ENCODE assay signal across 17 cellular contexts in the genomic region with DNA sequence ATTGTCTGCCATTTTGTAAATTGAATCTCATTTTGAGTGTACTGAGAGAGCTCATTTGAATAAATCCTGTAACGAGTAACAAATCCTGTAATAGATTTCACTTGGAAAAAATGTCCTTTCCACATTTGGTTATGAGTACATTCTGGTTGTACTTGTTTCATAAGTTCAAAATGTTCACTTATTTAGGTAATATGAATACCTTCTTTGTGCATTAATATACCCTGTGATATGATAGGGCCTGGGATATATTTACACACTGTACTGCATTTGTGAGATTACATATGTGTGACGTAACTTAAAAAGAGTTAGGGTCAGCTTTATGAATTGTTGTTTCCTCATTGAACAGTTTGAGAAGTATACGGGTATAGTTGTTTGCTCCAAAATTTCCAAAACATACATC. TPM values are rescaled to one million over a fixed set of nuclear protein-coding genes. Genes with fewer than 3 reads are reported as not detected.
DNase-seq lines count a peak whose midpoint lies in the region; ATAC-seq and FAIRE-seq lines count a peak whose summit lies in the region.
"Had no signal": no experiment of that assay in that cellular context is flagged by ENCODE, and none has a peak within 500 bp of the region (broad histone marks: within the 10 kb centered on the region; RNA-seq: fewer than 3 reads in every experiment).

No MANE protein-coding gene starts in this region.

- H3K36me3 Mint-ChIP-seq in activated naive CD4-positive, alpha-beta T cell treated with anti-CD3 and anti-CD28 coated beads, Interleukin-2, amount 50 U/mL, for 72 hours = peaks cover 14 to 39% of the 10 kb centered on the region in 2 donors
- peaks cover 35% of the 10 kb centered on the region for H3K36me3 Mint-ChIP-seq in activated naive CD8-positive, alpha-beta T cell treated with anti-CD3 and anti-CD28 coated beads, Interleukin-2, amount 50 U/mL, for 24 hours (ENCODE audit: low read depth)

- no peaks in the 10 kb centered on the region for H3K27me3 Mint-ChIP-seq in activated naive CD8-positive, alpha-beta T cell treated with anti-CD3 and anti-CD28 coated beads, Interleukin-2, amount 50 U/mL, for 24 hours
- H3K27me3 Mint-ChIP-seq in stimulated activated naive CD8-positive, alpha-beta T cell treated with anti-CD3 and anti-CD28 coated beads, Interleukin-15, amount 100 ng/mL, for 72 hours = no peaks in the 10 kb centered on the region
- H3K27me3 Mint-ChIP-seq: B cell; CD8-positive, alpha-beta memory T cell had no signal

- peaks cover 0 to 10% of the 10 kb centered on the region in 2 donors for H3K9me3 Mint-ChIP-seq in activated naive CD4-positive, alpha-beta T cell treated with anti-CD3 and anti-CD28 coated beads, Interleukin-2, amount 50 U/mL, for 72 hours
- peaks cover 4% of the 10 kb centered on the region for H3K9me3 Mint-ChIP-seq in activated naive CD8-positive, alpha-beta T cell treated with anti-CD3 and anti-CD28 coated beads, Interleukin-2, amount 50 U/mL, for 24 hours
- H3K9me3 Mint-ChIP-seq in stimulated activated naive CD8-positive, alpha-beta T cell treated with anti-CD3 and anti-CD28 coated beads, Interleukin-15, amount 100 ng/mL, for 72 hours = no peaks in the 10 kb centered on the region

- H3K4me1 Mint-ChIP-seq in activated naive CD8-positive, alpha-beta T cell treated with anti-CD3 and anti-CD28 coated beads, Interleukin-2, amount 50 U/mL, for 24 hours = peaks cover 66% of the 10 kb centered on the region
- peaks cover 56% of the 10 kb centered on the region for H3K4me1 Mint-ChIP-seq in stimulated activated naive CD8-positive, alpha-beta T cell treated with anti-CD3 and anti-CD28 coated beads, Interleukin-15, amount 100 ng/mL, for 72 hours

- FAIRE-seq in GM19239 (lab: Jason Lieb, UNC) = peak; percentile 48
- FAIRE-seq: G401.6 had no signal

- no peak for DNase-seq in activated naive CD4-positive, alpha-beta T cell treated with anti-CD3 and anti-CD28 coated beads, Interleukin-2, amount 50 U/mL, for 72 hours (ENCODE audit: low spot score in 2 of 2)
- no peak for DNase-seq in activated naive CD4-positive, alpha-beta T cell treated with Interleukin-2 at 50 U/mL for 16 hours
- DNase-seq in GM19239 (ENCODE audit: insufficient read length, low spot score) = no peak
- DNase-seq in activated naive CD8-positive, alpha-beta T cell treated with anti-CD3 and anti-CD28 coated beads, Interleukin-2, amount 50 U/mL, for 24 hours = no peak
- no peak for DNase-seq in stimulated activated naive CD8-positive, alpha-beta T cell treated with anti-CD3 and anti-CD28 coated beads, Interleukin-15, amount 100 ng/mL, for 72 hours
- DNase-seq in retina = no peak
- DNase-seq: CD8-positive, alpha-beta memory T cell; DND-41; GOT3; NCI-H1417 treated with DMSO at 0.1 percent for 48 hours; NCI-H1930; NCI-H748 treated with DMSO at 0.1 percent for 48 hours; OCI-M1; SHP77 treated with DMSO at 0.1 percent for 48 hours had no signal

- ATAC-seq in activated naive CD4-positive, alpha-beta T cell treated with anti-CD3 and anti-CD28 coated beads, Interleukin-2, amount 50 U/mL, for 72 hours = peak; percentile 40 to 85
- peak; percentile 31 for ATAC-seq in activated naive CD8-positive, alpha-beta T cell treated with anti-CD3 and anti-CD28 coated beads, Interleukin-2, amount 50 U/mL, for 24 hours
- peak; percentile 35 for ATAC-seq in stimulated activated naive CD8-positive, alpha-beta T cell treated with anti-CD3 and anti-CD28 coated beads, Interleukin-15, amount 100 ng/mL, for 72 hours
- no peak for ATAC-seq in HG03097 (IDR thresholded peaks at IDR 0.05; ENCODE audit: low FRiP score, unreplicated experiment)

- peak overlapping the region in 1 of 2 donors; percentile 69 for H3K27ac Mint-ChIP-seq in activated naive CD4-positive, alpha-beta T cell treated with anti-CD3 and anti-CD28 coated beads, Interleukin-2, amount 50 U/mL, for 72 hours
- H3K27ac Mint-ChIP-seq in activated naive CD8-positive, alpha-beta T cell treated with anti-CD3 and anti-CD28 coated beads, Interleukin-2, amount 50 U/mL, for 24 hours = peak overlapping the region; percentile 55
- no peak overlapping the region for H3K27ac Mint-ChIP-seq in stimulated activated naive CD8-positive, alpha-beta T cell treated with anti-CD3 and anti-CD28 coated beads, Interleukin-15, amount 100 ng/mL, for 72 hours
- H3K27ac Mint-ChIP-seq: B cell had no signal

- H3K4me3 Mint-ChIP-seq in activated naive CD8-positive, alpha-beta T cell treated with anti-CD3 and anti-CD28 coated beads, Interleukin-2, amount 50 U/mL, for 24 hours = no peak overlapping the region
- H3K4me3 Mint-ChIP-seq in stimulated activated naive CD8-positive, alpha-beta T cell treated with anti-CD3 and anti-CD28 coated beads, Interleukin-15, amount 100 ng/mL, for 72 hours = peak overlapping the region in 1 of 2 donors; percentile 44
- H3K4me3 Mint-ChIP-seq: B cell had no signal

RNA-seq across cellular contexts. Expression of a gene that starts 16.1 kb away (rescaled TPM):
- 100 to 1,000 TPM in 1 of 2 donors, 10 to 100 TPM in 1; 63.3 to 219 TPM for total RNA-seq in activated naive CD4-positive, alpha-beta T cell treated with anti-CD3 and anti-CD28 coated beads, Interleukin-2, amount 50 U/mL, for 72 hours
